In genomic region chr2:182301093-182301492, GRCh38 we compare ENCODE assay signal across 21 cellular contexts.
DNase-seq lines count a peak whose midpoint lies in the region; ATAC-seq and TF ChIP-seq lines count a peak whose summit lies in the region.
"Had no signal": no experiment of that assay in that cellular context is flagged by ENCODE, and none has a peak within 500 bp of the region (broad histone marks: within the 10 kb centered on the region; RNA-seq: fewer than 3 reads in every experiment).

No MANE protein-coding gene starts in this region.

- POLR2A ChIA-PET in A673 (lab: Charles Lee; ENCODE audit: low non-redundant PET), result no interaction called here
- POLR2A ChIA-PET in HEK293 (lab: Yijun Ruan, JAX), result no interaction called here
- POLR2A ChIA-PET in naive thymus-derived CD8-positive, alpha-beta T cell (lab: Charles Lee), result no interaction called here

- H3K9me3 ChIP-seq in A673 (ENCODE audit: low read depth, low read length, poor library complexity, severe bottlenecking) (no peaks in the 10 kb centered on the region), HEK293 (ENCODE audit: control insufficient read depth, insufficient read depth, low read depth, low read length) (no peaks in the 10 kb centered on the region)
- H3K9me3 ChIP-seq: adrenal gland, BE2C had no signal

- ATAC-seq in SK-N-SH treated with all-trans-retinoic acid at 6 μM for 48 hours, result peak; percentile 71
- no peak for ATAC-seq in GM18870 (IDR thresholded peaks at IDR 0.05; ENCODE audit: unreplicated experiment)
- no peak for ATAC-seq in naive thymus-derived CD8-positive, alpha-beta T cell
- ATAC-seq: activated T-helper 17 cell treated with anti-CD3 and anti-CD28 coated beads, Interleukin-2, amount 50 U/mL, for 72 hours had no signal

- no peak overlapping the region for H3K27ac Mint-ChIP-seq in naive thymus-derived CD8-positive, alpha-beta T cell
- H3K27ac Mint-ChIP-seq: activated T-helper 17 cell treated with anti-CD3 and anti-CD28 coated beads, Interleukin-2, amount 50 U/mL, for 72 hours had no signal

- H3K4me3 ChIP-seq in A673 (ENCODE audit: low read depth, low read length, poor library complexity, severe bottlenecking) (no peak overlapping the region), HEK293 (ENCODE audit: low read depth, low read length) (no peak overlapping the region)
- H3K4me3 ChIP-seq: adrenal gland, smooth muscle cell had no signal

- intact Hi-C loops in A673 (cut with micrococcal nuclease; ENCODE audit: unreplicated experiment), result loop anchor here (5.0 kb wide), 1 partner anchor 114 kb away; no protein-coding TSS in a partner anchor
- intact Hi-C loops in posterior vena cava (cut with DNase I), result no loop called here

- no peaks in the 10 kb centered on the region for H3K36me3 Mint-ChIP-seq in naive thymus-derived CD8-positive, alpha-beta T cell

- CTCF ChIA-PET in A673 (lab: Charles Lee), result no interaction called here
- CTCF ChIA-PET in HEK293 (lab: Yijun Ruan, JAX), result interaction anchor here (0.8 to 1.5 kb wide), 4 partner anchors 74 to 351 kb away, joined by 3 to 9 read pairs (median 3); no protein-coding TSS in a partner anchor

- peak; percentile 26; the same call in 1 of the 2 replicates for TF ChIP-seq CTCF in A673 (conservative IDR thresholded peaks at IDR 0.05; ENCODE audit: low read depth, low read length)
- peak; percentile 60; the same call in 1 of the 2 replicates for TF ChIP-seq CTCF in HEK293 (tag by site-specific recombination; IDR thresholded peaks at IDR 0.05)

- H3K27me3 ChIP-seq in A673 (replicated peaks; ENCODE audit: insufficient read depth, low read depth, low read length, poor library complexity), result no peaks in the 10 kb centered on the region
- H3K27me3 ChIP-seq: adrenal gland, BE2C had no signal

- BruUV-seq in A673 (replicated peaks; lab: Mats Ljungman, UMichigan), result no TSS peak

- no peak overlapping the region for H3K27ac ChIP-seq in A673 (ENCODE audit: low read depth, low read length, poor library complexity, severe bottlenecking)
- H3K27ac ChIP-seq in HEK293 (ENCODE audit: extremely low read depth, low read depth, low read length), result no peak overlapping the region
- H3K27ac ChIP-seq: adrenal gland, KMS-11, parathyroid adenoma had no signal

- H3K9me3 Mint-ChIP-seq in naive thymus-derived CD8-positive, alpha-beta T cell, result peaks cover 0 to 7% (median 0%) of the 10 kb centered on the region in 9 donors
- H3K9me3 Mint-ChIP-seq: activated T-helper 17 cell treated with anti-CD3 and anti-CD28 coated beads, Interleukin-2, amount 50 U/mL, for 72 hours had no signal

- no peak overlapping the region for H3K4me3 Mint-ChIP-seq in naive thymus-derived CD8-positive, alpha-beta T cell
- H3K4me3 Mint-ChIP-seq: activated T-helper 17 cell treated with anti-CD3 and anti-CD28 coated beads, Interleukin-2, amount 50 U/mL, for 72 hours had no signal

- peaks cover 0 to 3% (median 0%) of the 10 kb centered on the region in 5 donors for H3K27me3 Mint-ChIP-seq in naive thymus-derived CD8-positive, alpha-beta T cell

- no peaks in the 10 kb centered on the region for H3K4me1 Mint-ChIP-seq in naive thymus-derived CD8-positive, alpha-beta T cell
- H3K4me1 Mint-ChIP-seq: activated T-helper 17 cell treated with anti-CD3 and anti-CD28 coated beads, Interleukin-2, amount 50 U/mL, for 72 hours had no signal

- H3K36me3 ChIP-seq in A673 (ENCODE audit: insufficient read depth, low read length, poor library complexity, severe bottlenecking) (no peaks in the 10 kb centered on the region), HEK293 (ENCODE audit: control insufficient read depth in 2 of 2, insufficient read depth in 1 of 2, low read length in 2 of 2) (no peaks in the 10 kb centered on the region)
- H3K36me3 ChIP-seq: adrenal gland, BE2C had no signal

- DNase-seq in A673 (ENCODE audit: low spot score), result peak; percentile 15
- DNase-seq in fibroblast of the conjunctiva (ENCODE audit: low read depth), result peak; percentile 20
- no peak for DNase-seq in naive thymus-derived CD8-positive, alpha-beta T cell
- no peak for DNase-seq in posterior vena cava (ENCODE audit: low spot score)
- DNase-seq in cerebellar nuclear complex (lab: John Stamatoyannopoulos, UW), result no peak
- DNase-seq: adrenal gland; BE2C; GDM1; NCI-H1436; SHP77 treated with DMSO at 0.1 percent for 48 hours; stimulated activated CD4-positive, alpha-beta T cell treated with anti-CD3 and anti-CD28 coated beads, Interleukin-4, amount 100 ng/mL, for 4 hours; stimulated activated CD8-positive, alpha-beta memory T cell treated with anti-CD3 and anti-CD28 coated beads, Interleukin-4, amount 100 ng/mL, for 48 hours; substantia nigra; T-helper 2 cell had no signal

- H3K4me1 ChIP-seq in A673 (ENCODE audit: insufficient read depth, low read length, poor library complexity, severe bottlenecking), result no peaks in the 10 kb centered on the region
- peaks cover 13% of the 10 kb centered on the region for H3K4me1 ChIP-seq in HEK293 (ENCODE audit: control insufficient read depth, insufficient read depth, low read length)
- H3K4me1 ChIP-seq: adrenal gland, BE2C, parathyroid adenoma had no signal

TF ChIP-seq in HEK293, 187 proteins besides CTCF, POLR2A, EP300 and RAD21:
- TF ChIP-seq PBX3 (CRISPR knock-in tag; IDR thresholded peaks at IDR 0.05) (no peak), MEIS1 (CRISPR knock-in tag; IDR thresholded peaks at IDR 0.05; ENCODE audit: borderline replicate concordance) (no peak)

TF ChIP-seq in SK-N-SH treated with all-trans-retinoic acid at 6 μM for 48 hours, 23 proteins besides CTCF, POLR2A, EP300 and RAD21:
- TF ChIP-seq POU6F1 (CRISPR knock-in tag; IDR thresholded peaks at IDR 0.05; ENCODE audit: borderline replicate concordance, low read depth) (no peak), ZFP30 (CRISPR knock-in tag; IDR thresholded peaks at IDR 0.05) (no peak), TSHZ2 (CRISPR knock-in tag; IDR thresholded peaks at IDR 0.05) (no peak)

Comparison
In these comparisons a context has a peak if more than half of its experiments do, and no peak if none do; other contexts are left out.
1. DNase-seq: peak in A673 (single experiment) and fibroblast of the conjunctiva (single experiment); none in naive thymus-derived CD8-positive, alpha-beta T cell (0 of 10), posterior vena cava (single experiment) and cerebellar nuclear complex (0 of 2).